Comparison of ENCODE assay signal across 15 cellular contexts in genomic region chr2:208280933-208281332, GRCh38. TPM values are rescaled to one million over a fixed set of nuclear protein-coding genes. Genes with fewer than 3 reads are reported as not detected.
DNase-seq lines count a peak whose midpoint lies in the region; ATAC-seq and TF ChIP-seq lines count a peak whose summit lies in the region.
"Had no signal": no experiment of that assay in that cellular context is flagged by ENCODE, and none has a peak within 500 bp of the region (broad histone marks: within the 10 kb centered on the region; RNA-seq: fewer than 3 reads in every experiment).

No MANE protein-coding gene starts in this region.

- DNase-seq in activated naive CD8-positive, alpha-beta T cell treated with anti-CD3 and anti-CD28 coated beads for 36 hours: no peak
- DNase-seq in astrocyte of the hippocampus (ENCODE audit: low read depth, low spot score): peak; percentile 42
- peak; percentile 10 for DNase-seq in stromal cell of bone marrow (ENCODE audit: low read depth)
- DNase-seq in NCI-H226: no peak
- no peak for DNase-seq in activated effector memory CD4-positive, alpha-beta T cell treated with Interleukin-2 at 50 U/mL for 16 hours
- DNase-seq in sigmoid colon: no peak
- DNase-seq: H9, NCI-H524 treated with DMSO at 0.1 percent for 48 hours had no signal

- H3K27me3 Mint-ChIP-seq in activated naive CD8-positive, alpha-beta T cell: no peaks in the 10 kb centered on the region
- no peaks in the 10 kb centered on the region for H3K27me3 Mint-ChIP-seq in activated naive CD8-positive, alpha-beta T cell treated with anti-CD3 and anti-CD28 coated beads for 36 hours
- H3K27me3 Mint-ChIP-seq: stimulated activated naive CD8-positive, alpha-beta T cell treated with anti-CD3 and anti-CD28 coated beads, Interleukin-15, Interleukin-2, amounts not matched to agents 100 ng/mL and 50 ng/mL, for 24 hours had no signal

- intact Hi-C loops in sigmoid colon (cut with DNase I): no loop called here

- H3K36me3 ChIP-seq in sigmoid colon: peaks cover 4 to 86% (median 28%) of the 10 kb centered on the region in 4 donors

- H3K36me3 Mint-ChIP-seq in activated naive CD8-positive, alpha-beta T cell: peaks cover 41% of the 10 kb centered on the region
- H3K36me3 Mint-ChIP-seq in activated naive CD8-positive, alpha-beta T cell treated with anti-CD3 and anti-CD28 coated beads for 36 hours: peaks cover 58% of the 10 kb centered on the region

- peak; percentile 58 for ATAC-seq in HG03066 (IDR thresholded peaks at IDR 0.05; ENCODE audit: low read depth, unreplicated experiment)

- no peak for TF ChIP-seq CTCF in sigmoid colon (IDR thresholded peaks at IDR 0.05)

- no peak overlapping the region for H3K4me3 ChIP-seq in sigmoid colon
- H3K4me3 ChIP-seq: BLaER1, lung, smooth muscle cell had no signal

- H3K9me3 Mint-ChIP-seq in activated naive CD8-positive, alpha-beta T cell (ENCODE audit: low read depth): no peaks in the 10 kb centered on the region
- peaks cover 4% of the 10 kb centered on the region for H3K9me3 Mint-ChIP-seq in activated naive CD8-positive, alpha-beta T cell treated with anti-CD3 and anti-CD28 coated beads for 36 hours
- H3K9me3 Mint-ChIP-seq: H9 had no signal

- no peaks in the 10 kb centered on the region for H3K27me3 ChIP-seq in sigmoid colon
- H3K27me3 ChIP-seq: BLaER1 had no signal

- no peak overlapping the region for H3K27ac ChIP-seq in sigmoid colon
- H3K27ac ChIP-seq: BLaER1, epithelial cell of prostate had no signal

- TF ChIP-seq EP300 in sigmoid colon (IDR thresholded peaks at IDR 0.05): no peak

- TF ChIP-seq POLR2A in sigmoid colon (IDR thresholded peaks at IDR 0.05): no peak

- peaks cover 30% of the 10 kb centered on the region for H3K4me1 Mint-ChIP-seq in activated naive CD8-positive, alpha-beta T cell (ENCODE audit: low read depth)
- H3K4me1 Mint-ChIP-seq in activated naive CD8-positive, alpha-beta T cell treated with anti-CD3 and anti-CD28 coated beads for 36 hours: peaks cover 23% of the 10 kb centered on the region
- H3K4me1 Mint-ChIP-seq: H9 had no signal

- no peak overlapping the region for H3K4me3 Mint-ChIP-seq in activated naive CD8-positive, alpha-beta T cell
- no peak overlapping the region for H3K4me3 Mint-ChIP-seq in activated naive CD8-positive, alpha-beta T cell treated with anti-CD3 and anti-CD28 coated beads for 36 hours
- H3K4me3 Mint-ChIP-seq: H9; stimulated activated naive CD8-positive, alpha-beta T cell treated with anti-CD3 and anti-CD28 coated beads, Interleukin-15, Interleukin-2, amounts not matched to agents 100 ng/mL and 50 ng/mL, for 24 hours had no signal

- 64 to 81% methylated on average over 3 of the region's 3 CpGs for WGBS in sigmoid colon, 2 donors

- no peaks in the 10 kb centered on the region for H3K4me1 ChIP-seq in sigmoid colon

- peak overlapping the region; percentile 34 for H3K27ac Mint-ChIP-seq in activated naive CD8-positive, alpha-beta T cell
- no peak overlapping the region for H3K27ac Mint-ChIP-seq in activated naive CD8-positive, alpha-beta T cell treated with anti-CD3 and anti-CD28 coated beads for 36 hours
- H3K27ac Mint-ChIP-seq: H9; stimulated activated naive CD8-positive, alpha-beta T cell treated with anti-CD3 and anti-CD28 coated beads, Interleukin-15, Interleukin-2, amounts not matched to agents 100 ng/mL and 50 ng/mL, for 24 hours had no signal

- no peaks in the 10 kb centered on the region for H3K9me3 ChIP-seq in sigmoid colon

RNA-seq across cellular contexts. Expression of gene PIKFYVE, which starts 14.9 kb away (rescaled TPM):
- 10 to 100 TPM; 13.5 to 13.6 TPM for total RNA-seq in activated naive CD8-positive, alpha-beta T cell treated with anti-CD3 and anti-CD28 coated beads for 36 hours
- total RNA-seq in sigmoid colon: 10 to 100 TPM; 22.1 to 27.2 (median 22.7) TPM
- polyA plus RNA-seq in sigmoid colon: 1 to 10 TPM; 3.2 to 8.1 (median 3.6) TPM

RNA-seq across cellular contexts. Expression of gene IDH1, which starts 26.1 kb away (rescaled TPM):
- total RNA-seq in activated naive CD8-positive, alpha-beta T cell treated with anti-CD3 and anti-CD28 coated beads for 36 hours: 10 to 100 TPM; 14.3 to 18.3 TPM
- 10 to 100 TPM; 34.2 to 46.4 (median 37.7) TPM for total RNA-seq in sigmoid colon
- polyA plus RNA-seq in sigmoid colon: 100 to 1,000 TPM; 133 to 287 (median 155) TPM

Comparison
In these comparisons a context has a peak if more than half of its experiments do, and no peak if none do; other contexts are left out.
1. DNase-seq: peak in astrocyte of the hippocampus (single experiment) and stromal cell of bone marrow (single experiment); none in activated naive CD8-positive, alpha-beta T cell treated with anti-CD3 and anti-CD28 coated beads for 36 hours (single experiment), NCI-H226 (single experiment), activated effector memory CD4-positive, alpha-beta T cell treated with Interleukin-2 at 50 U/mL for 16 hours (single experiment) and sigmoid colon (single experiment).